ENCODE assay signal across 8 cellular contexts in the genomic region with DNA sequence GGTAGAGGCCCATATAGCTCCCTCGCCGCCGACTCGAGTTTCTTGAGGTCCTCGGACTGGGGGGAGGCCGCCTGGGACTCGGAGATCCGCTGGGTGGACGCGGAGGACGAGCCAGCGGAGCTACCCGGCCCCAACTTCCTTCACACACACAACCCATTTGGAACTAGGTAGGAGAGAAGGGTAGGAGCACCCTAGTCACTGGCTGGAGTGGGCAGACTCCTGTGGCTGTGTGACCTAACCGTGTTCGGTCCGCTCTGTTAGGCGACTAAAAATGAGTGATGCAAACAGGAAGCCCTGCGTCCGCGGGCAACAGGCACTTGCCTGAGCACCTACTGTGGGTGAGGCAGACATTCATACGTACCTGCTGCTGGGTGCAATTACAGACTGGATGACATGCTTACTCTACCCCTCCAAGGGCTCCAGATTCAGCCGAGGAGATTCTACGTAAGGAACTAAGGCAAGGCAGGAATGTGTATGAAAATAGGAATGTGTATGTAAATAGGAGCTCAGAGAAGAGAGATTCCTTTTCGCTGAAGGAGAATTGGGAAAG. TPM values are rescaled to one million over a fixed set of nuclear protein-coding genes. Genes with fewer than 3 reads are reported as not detected.
DNase-seq lines count a peak whose midpoint lies in the region; ATAC-seq and TF ChIP-seq lines count a peak whose summit lies in the region.

No MANE protein-coding gene starts in this region.

- peak overlapping the region; percentile 94 for H3K27ac Mint-ChIP-seq in activated naive CD8-positive, alpha-beta T cell treated with anti-CD3 and anti-CD28 coated beads, Interleukin-2, amount 10 ng/mL, durations not matched to agents 7 days and 5 days

- H3K9ac ChIP-seq in iPS-15b (ENCODE audit: low read depth, low read length) = peak overlapping the region; percentile 38

- no peak for TF ChIP-seq CTCF in AG10803 (conservative IDR thresholded peaks at IDR 0.05; ENCODE audit: low read length)

- H3K36me3 ChIP-seq in iPS-15b (ENCODE audit: control insufficient read depth, insufficient read depth, low read length) = no peaks in the 10 kb centered on the region

- H3K36me3 Mint-ChIP-seq in activated naive CD8-positive, alpha-beta T cell treated with anti-CD3 and anti-CD28 coated beads, Interleukin-2, amount 10 ng/mL, durations not matched to agents 7 days and 5 days = peaks cover 2% of the 10 kb centered on the region

- POLR2A ChIA-PET in activated naive CD8-positive, alpha-beta T cell treated with anti-CD3 and anti-CD28 coated beads, Interleukin-2, amount 10 ng/mL, durations not matched to agents 7 days and 5 days (lab: Charles Lee) = interaction anchor here (0.9 to 7.5 kb wide), 16 partner anchors 10 to 387 kb away, joined by 4 to 168 read pairs (median 8); partner anchors contain the start of genes IMP3, MAN2C1, PTPN9 and SNUPN

- H3K4me3 ChIP-seq in AG10803 (ENCODE audit: low read length) (peak overlapping the region; percentile 88), iPS-15b (ENCODE audit: low read depth, low read length) (peak overlapping the region; percentile 86)

- no peaks in the 10 kb centered on the region for H3K27me3 ChIP-seq in iPS-15b (ENCODE audit: control insufficient read depth, insufficient read depth, low read length)

- H3K4me1 ChIP-seq in iPS-15b (ENCODE audit: control insufficient read depth, insufficient read depth, low read length) = peaks cover 2% of the 10 kb centered on the region

- no peaks in the 10 kb centered on the region for H3K27me3 Mint-ChIP-seq in activated naive CD8-positive, alpha-beta T cell treated with anti-CD3 and anti-CD28 coated beads, Interleukin-2, amount 10 ng/mL, durations not matched to agents 7 days and 5 days

- H3K9me3 Mint-ChIP-seq in activated naive CD8-positive, alpha-beta T cell treated with anti-CD3 and anti-CD28 coated beads, Interleukin-2, amount 10 ng/mL, durations not matched to agents 7 days and 5 days = no peaks in the 10 kb centered on the region

- DNase-seq in AG10803 (ENCODE audit: low read depth) = peak; percentile 49
- peak; percentile 26 for DNase-seq in GM19238 (ENCODE audit: insufficient read length, low spot score)
- DNase-seq in activated naive CD8-positive, alpha-beta T cell treated with anti-CD3 and anti-CD28 coated beads, Interleukin-2, amount 10 ng/mL, durations not matched to agents 7 days and 5 days = no peak
- DNase-seq in stimulated activated CD4-positive, alpha-beta T cell treated with anti-CD3 and anti-CD28 coated beads, Interleukin-1b, Interleukin-23, amount 100 ng/mL, for 48 hours = peak; percentile 70

- no peaks in the 10 kb centered on the region for H3K9me3 ChIP-seq in iPS-15b (ENCODE audit: control insufficient read depth, insufficient read depth, low read length)

- peak overlapping the region; percentile 80 for H3K4me3 Mint-ChIP-seq in activated naive CD8-positive, alpha-beta T cell treated with anti-CD3 and anti-CD28 coated beads, Interleukin-2, amount 10 ng/mL, durations not matched to agents 7 days and 5 days

- peaks cover 12% of the 10 kb centered on the region for H3K4me1 Mint-ChIP-seq in activated naive CD8-positive, alpha-beta T cell treated with anti-CD3 and anti-CD28 coated beads, Interleukin-2, amount 10 ng/mL, durations not matched to agents 7 days and 5 days

- no peak for ATAC-seq in activated naive CD8-positive, alpha-beta T cell treated with anti-CD3 and anti-CD28 coated beads, Interleukin-2, amount 10 ng/mL, durations not matched to agents 7 days and 5 days (ENCODE audit: low read depth)
- no peak for ATAC-seq in GM18909 (IDR thresholded peaks at IDR 0.05; ENCODE audit: poor library complexity, unreplicated experiment)
- ATAC-seq in HG02840 (IDR thresholded peaks at IDR 0.05; ENCODE audit: low FRiP score, unreplicated experiment) = no peak

TF ChIP-seq in PFSK-1, 5 proteins besides CTCF, POLR2A, EP300 and RAD21:
- TF ChIP-seq TAF1 (IDR thresholded peaks at IDR 0.05; ENCODE audit: borderline replicate concordance, insufficient read depth, low read length) (no peak; the same call in 1 of the 2 replicates), POLR2AphosphoS5 (IDR thresholded peaks at IDR 0.05; ENCODE audit: low read depth, low read length) (peak; percentile 62; the same call in 1 of the 2 replicates), REST (IDR thresholded peaks at IDR 0.05; ENCODE audit: insufficient read depth in 1 of 2, low read depth in 2 of 2, low read length in 2 of 2) (no peak; a peak in 1 of 4 replicates), SIN3A (IDR thresholded peaks at IDR 0.05; ENCODE audit: borderline replicate concordance, insufficient read depth, low read length) (no peak; the same call in 1 of the 2 replicates)

RNA-seq across cellular contexts. Expression of gene SIN3A, which starts 4.6 kb away (rescaled TPM):
- polyA plus RNA-seq in PFSK-1 (2012; ENCODE audit: insufficient read length, low read depth) = 28.4 TPM
- total RNA-seq in activated naive CD8-positive, alpha-beta T cell treated with anti-CD3 and anti-CD28 coated beads, Interleukin-2, amount 10 ng/mL, durations not matched to agents 7 days and 5 days = 100 to 1,000 TPM; 113 to 119 TPM
